In the genomic region with DNA sequence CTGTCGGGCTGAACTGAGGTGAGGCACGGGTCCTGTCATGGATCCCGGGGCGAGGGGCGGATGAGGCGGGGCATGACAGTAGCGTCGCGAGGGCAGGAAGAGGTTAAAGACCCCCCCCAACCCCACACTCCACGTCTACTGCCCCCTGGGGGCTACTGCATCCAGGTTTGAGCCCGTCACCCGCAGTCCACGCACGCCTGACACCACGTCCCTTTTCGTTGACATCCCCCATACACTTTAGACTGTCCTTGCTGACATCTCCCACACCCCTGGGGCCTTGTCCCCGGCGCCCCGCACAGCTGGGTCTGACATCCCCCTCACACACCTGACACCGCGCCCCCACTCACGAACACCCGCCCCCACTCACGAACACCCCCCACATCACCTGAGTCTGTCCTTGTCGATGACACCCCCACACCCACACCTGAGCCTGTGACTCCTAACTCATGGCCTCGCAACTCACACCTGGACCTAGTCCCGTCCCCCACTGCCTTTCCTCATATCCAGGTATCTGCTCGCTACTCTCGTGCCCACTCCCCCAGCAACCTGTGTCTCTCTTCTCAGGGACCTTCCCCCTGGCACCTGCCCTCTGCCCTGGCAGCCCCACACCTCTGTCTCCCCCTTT, we compare ENCODE assay signal across 8 cellular contexts. TPM values are rescaled to one million over a fixed set of nuclear protein-coding genes. Genes with fewer than 3 reads are reported as not detected.
DNase-seq lines count a peak whose midpoint lies in the region; ATAC-seq, FAIRE-seq and TF ChIP-seq lines count a peak whose summit lies in the region.

No MANE protein-coding gene starts in this region.

- H3K27ac ChIP-seq in KOPT-K1 (ENCODE audit: low read depth, low read length, poor library complexity, severe bottlenecking) (peak overlapping the region; percentile 60), HepG2 (ENCODE audit: extremely low read length, insufficient read depth, low read length) (peak overlapping the region; percentile 50)

- WGBS in HepG2 (ENCODE audit: low lambda C conversion rate), result 0% methylated on average over 9 of the region's 29 CpGs

- H3K36me3 ChIP-seq in KOPT-K1 (ENCODE audit: insufficient read depth, low read length) (peaks cover 21% of the 10 kb centered on the region), HepG2 (replicated peaks in 1 of 2; ENCODE audit: control insufficient read depth in 1 of 2, insufficient read depth in 2 of 2, low read length in 2 of 2) (no peaks in the 10 kb centered on the region; a peak in 2 of 5 replicates)

- peaks cover 23% of the 10 kb centered on the region for H3K4me1 Mint-ChIP-seq in type B pancreatic cell (ENCODE audit: unreplicated experiment)

- POLR2A ChIA-PET in HepG2 (lab: Yijun Ruan, JAX), result interaction anchor here (0.9 to 6.5 kb wide), 12 partner anchors 13 to 139 kb away, joined by 3 to 43 read pairs (median 4); a partner anchor contains a TSS

- in situ Hi-C loops in astrocyte of the cerebellum (cut with HindIII; ENCODE audit: low sequenced_read_pairs), result no loop called here
- in situ Hi-C loops in HepG2 (cut with HindIII; ENCODE audit: extremely low pct_ligation_motif_present, low pct_unique_long_range_greater_than_20kb), result no loop called here

- no peak for FAIRE-seq in HepG2 (lab: Jason Lieb, UNC)

- H3K4me1 ChIP-seq in HepG2 (ENCODE audit: insufficient read depth, low read length), result peaks cover 65% of the 10 kb centered on the region

- H3K36me3 Mint-ChIP-seq in type B pancreatic cell, result no peaks in the 10 kb centered on the region

- TF ChIP-seq POLR2A in HepG2 (IDR thresholded peaks at IDR 0.05; ENCODE audit: insufficient read depth in 1 of 2, low read depth in 2 of 2, low read length in 2 of 2), result no peak

- peak overlapping the region; percentile 78 for H3K27ac Mint-ChIP-seq in type B pancreatic cell

- no peaks in the 10 kb centered on the region for H3K9me3 Mint-ChIP-seq in type B pancreatic cell

- no peaks in the 10 kb centered on the region for H3K27me3 Mint-ChIP-seq in type B pancreatic cell

- no peak overlapping the region for H2AFZ ChIP-seq in HepG2 (ENCODE audit: low read length)

- H3K9ac ChIP-seq in HepG2 (ENCODE audit: insufficient read depth, low read depth, low read length), result peak overlapping the region; percentile 67

- peak; percentile 61; the same call in 1 of the 2 replicates for TF ChIP-seq RAD21 in HepG2 (CRISPR knock-in tag; IDR thresholded peaks at IDR 0.05)

- CTCF ChIA-PET in HepG2 (lab: Yijun Ruan, JAX; ENCODE audit: low intra/inter-chr PET ratio, low total read pairs), result interaction anchor here (1.2 kb wide), 1 partner anchor 76 kb away, joined by 4 read pairs; no protein-coding TSS in a partner anchor

- DNase-seq in activated CD4-positive, CD25-positive, alpha-beta regulatory T cell (lab: John Stamatoyannopoulos, UW), result peak in 3 of 4 experiments; percentile 64 to 73 (median 68)
- no peak for DNase-seq in activated CD4-positive, CD25-positive, alpha-beta regulatory T cell treated with anti-CD3 and anti-CD28 coated beads, Interleukin-2, amount 50 U/mL, for 72 hours
- DNase-seq in astrocyte of the cerebellum (ENCODE audit: low read depth) (no peak), HepG2 (ENCODE audit: low spot score) (no peak), type B pancreatic cell (ENCODE audit: extremely low spot score, unreplicated experiment) (no peak), NCI-H226 (no peak), SKM-1 treated with dmso at 0.1 percent for 144 hours (lab: John Stamatoyannopoulos, UW; ENCODE audit: unreplicated experiment) (no peak)

- ATAC-seq in HepG2, result peak; percentile 1; the same call in 2 of the 3 replicates

- peaks cover 10% of the 10 kb centered on the region for H3K79me2 ChIP-seq in HepG2 (ENCODE audit: insufficient read depth, low read length)

- no peaks in the 10 kb centered on the region for H3K27me3 ChIP-seq in HepG2 (ENCODE audit: control insufficient read depth in 1 of 2, insufficient read depth in 2 of 2, low read length in 2 of 2)

- peak overlapping the region; percentile 96 for H3K4me3 Mint-ChIP-seq in type B pancreatic cell

- peak overlapping the region; percentile 75 for H3K4me2 ChIP-seq in HepG2 (ENCODE audit: low read depth, low read length)

- H3K9me3 ChIP-seq in KOPT-K1 (ENCODE audit: insufficient read depth, low read length, poor library complexity, severe bottlenecking) (no peaks in the 10 kb centered on the region), HepG2 (ENCODE audit: low read length) (no peaks in the 10 kb centered on the region)

- no TSS peak for BruUV-seq in HepG2 (replicated peaks; lab: Mats Ljungman, UMichigan)

- TF ChIP-seq CTCF in astrocyte of the cerebellum (IDR thresholded peaks at IDR 0.05; ENCODE audit: low read depth, low read length, missing control alignments) (no peak), HepG2 (CRISPR knock-in tag; IDR thresholded peaks at IDR 0.05) (peak; percentile 68), type B pancreatic cell (conservative IDR thresholded peaks at IDR 0.05) (peak; percentile 59)

- no peaks in the 10 kb centered on the region for H4K20me1 ChIP-seq in HepG2 (ENCODE audit: insufficient read depth, low read length)

- intact Hi-C loops in HepG2 (cut with micrococcal nuclease; ENCODE audit: unreplicated experiment), result loop anchor here (5.0 kb wide), 1 partner anchor 53 kb away; no protein-coding TSS in a partner anchor

- H3K4me3 ChIP-seq in astrocyte of the cerebellum (ENCODE audit: low read depth, low read length), result peak overlapping the region; percentile 71
- H3K4me3 ChIP-seq in HepG2 (replicated peaks in 1 of 3; ENCODE audit: insufficient read depth in 1 of 3, low read depth in 2 of 3, low read length in 3 of 3), result peak overlapping the region; percentile 65 to 89 (median 81)

- TF ChIP-seq EP300 in HepG2 (IDR thresholded peaks at IDR 0.05; ENCODE audit: low read depth in 2 of 2, low read length in 2 of 2) (no peak), HepG2 (CRISPR knock-in tag; IDR thresholded peaks at IDR 0.05; ENCODE audit: borderline replicate concordance) (no peak)

RNA-seq across cellular contexts. Expression of a gene that starts 0.4 kb away (rescaled TPM):
- 13.5 and 18.3 TPM in 2 replicates for total RNA-seq in HepG2 (2016; rRNA removed; fragmentation: Illumina TruSeq; extraction: Trizol)
- total RNA-seq in HepG2 (2016; cell fraction: cytosol; rRNA removed; fragmentation: Illumina TruSeq; extraction: Trizol; ENCODE audit: low read depth), result 7.8 and 11.9 TPM in 2 replicates
- total RNA-seq in HepG2 (2016; cell fraction: insoluble cytoplasmic fraction; rRNA removed; fragmentation: Illumina TruSeq; extraction: Trizol), result 11.8 and 19.3 TPM in 2 replicates
- total RNA-seq in HepG2 (2016; cell fraction: membrane; rRNA removed; fragmentation: Illumina TruSeq; extraction: Trizol), result 17.0 and 18.4 TPM in 2 replicates
- 11.9 and 13.2 TPM in 2 replicates for total RNA-seq in HepG2 (2016; cell fraction: nucleus; rRNA removed; fragmentation: Illumina TruSeq; extraction: Trizol)
- 12.8 and 13.0 TPM in 2 replicates for polyA plus RNA-seq in HepG2 (2011; rRNA removed)
- polyA plus RNA-seq in HepG2 (2011; cell fraction: cytosol; rRNA removed), result 9.1 and 13.2 TPM in 2 replicates
- polyA plus RNA-seq in HepG2 (2011; cell fraction: nucleus; rRNA removed), result 30.2 and 33.7 TPM in 2 replicates
- 8.4 and 11.8 TPM in 2 replicates for polyA plus RNA-seq in HepG2 (2012)
- 6.8 and 7.9 TPM in 2 replicates for polyA plus RNA-seq in HepG2 (2016; cell fraction: cytosol; fragmentation: Illumina TruSeq; extraction: Trizol; ENCODE audit: low read depth)
- 13.4 and 18.3 TPM in 2 replicates for polyA plus RNA-seq in HepG2 (2016; cell fraction: insoluble cytoplasmic fraction; fragmentation: Illumina TruSeq; extraction: Trizol; ENCODE audit: low read depth)
- polyA plus RNA-seq in HepG2 (2016; cell fraction: membrane; fragmentation: Illumina TruSeq; extraction: Trizol; ENCODE audit: low read depth), result 10.4 and 12.8 TPM in 2 replicates
- polyA plus RNA-seq in HepG2 (2016; cell fraction: nucleus; fragmentation: Illumina TruSeq; extraction: Trizol; ENCODE audit: insufficient read depth, low read depth), result 30.3 and 30.4 TPM in 2 replicates
- 2.5 and 24.9 TPM in 2 replicates for polyA minus RNA-seq in HepG2 (2011; rRNA and poly(A)+ RNA removed; ENCODE audit: low replicate concordance)
- polyA minus RNA-seq in HepG2 (2011; cell fraction: cytosol; rRNA and poly(A)+ RNA removed), result 5.7 and 5.9 TPM in 2 replicates
- 7.7 and 8.0 TPM in 2 replicates for polyA minus RNA-seq in HepG2 (2011; cell fraction: nucleus; rRNA and poly(A)+ RNA removed)
- total RNA-seq in type B pancreatic cell (ENCODE audit: low replicate concordance), result 10.0 and 13.4 TPM in 2 replicates

RNA-seq across cellular contexts. Expression of a gene that starts 30.8 kb away (rescaled TPM):
- total RNA-seq in HepG2 (2016; rRNA removed; fragmentation: Illumina TruSeq; extraction: Trizol), result 36.8 and 42.7 TPM in 2 replicates
- 11.2 and 13.0 TPM in 2 replicates for total RNA-seq in HepG2 (2016; cell fraction: cytosol; rRNA removed; fragmentation: Illumina TruSeq; extraction: Trizol; ENCODE audit: low read depth)
- total RNA-seq in HepG2 (2016; cell fraction: insoluble cytoplasmic fraction; rRNA removed; fragmentation: Illumina TruSeq; extraction: Trizol), result 37.7 and 38.3 TPM in 2 replicates
- total RNA-seq in HepG2 (2016; cell fraction: membrane; rRNA removed; fragmentation: Illumina TruSeq; extraction: Trizol), result 20.4 and 23.6 TPM in 2 replicates
- total RNA-seq in HepG2 (2016; cell fraction: nucleus; rRNA removed; fragmentation: Illumina TruSeq; extraction: Trizol), result 17.5 and 23.9 TPM in 2 replicates
- 16.2 and 24.6 TPM in 2 replicates for polyA plus RNA-seq in HepG2 (2011; rRNA removed)
- 16.9 and 25.0 TPM in 2 replicates for polyA plus RNA-seq in HepG2 (2011; cell fraction: cytosol; rRNA removed)
- polyA plus RNA-seq in HepG2 (2011; cell fraction: nucleus; rRNA removed), result 44.8 and 46.0 TPM in 2 replicates
- polyA plus RNA-seq in HepG2 (2012), result 14.8 and 16.9 TPM in 2 replicates
- polyA plus RNA-seq in HepG2 (2016; cell fraction: cytosol; fragmentation: Illumina TruSeq; extraction: Trizol; ENCODE audit: low read depth), result 10.0 and 10.8 TPM in 2 replicates
- polyA plus RNA-seq in HepG2 (2016; cell fraction: insoluble cytoplasmic fraction; fragmentation: Illumina TruSeq; extraction: Trizol; ENCODE audit: low read depth), result 33.4 and 39.5 TPM in 2 replicates
- 14.7 and 16.1 TPM in 2 replicates for polyA plus RNA-seq in HepG2 (2016; cell fraction: membrane; fragmentation: Illumina TruSeq; extraction: Trizol; ENCODE audit: low read depth)
- 37.5 and 39.9 TPM in 2 replicates for polyA plus RNA-seq in HepG2 (2016; cell fraction: nucleus; fragmentation: Illumina TruSeq; extraction: Trizol; ENCODE audit: insufficient read depth, low read depth)
- 71.3 and 80.9 TPM in 2 replicates for polyA minus RNA-seq in HepG2 (2011; rRNA and poly(A)+ RNA removed; ENCODE audit: low replicate concordance)
- polyA minus RNA-seq in HepG2 (2011; cell fraction: cytosol; rRNA and poly(A)+ RNA removed), result 18.4 and 19.4 TPM in 2 replicates
- 14.0 and 15.2 TPM in 2 replicates for polyA minus RNA-seq in HepG2 (2011; cell fraction: nucleus; rRNA and poly(A)+ RNA removed)
- total RNA-seq in type B pancreatic cell (ENCODE audit: low replicate concordance), result 28.2 and 34.6 TPM in 2 replicates

RNA-seq across cellular contexts. Expression of a gene that starts 30.9 kb away (rescaled TPM):
- total RNA-seq in HepG2 (2016; rRNA removed; fragmentation: Illumina TruSeq; extraction: Trizol) (32.3 and 40.6 TPM in 2 replicates), type B pancreatic cell (ENCODE audit: low replicate concordance) (58.6 and 123 TPM in 2 replicates)
- total RNA-seq in HepG2 (2016; cell fraction: cytosol; rRNA removed; fragmentation: Illumina TruSeq; extraction: Trizol; ENCODE audit: low read depth), result 8.1 and 8.7 TPM in 2 replicates
- 29.8 and 39.5 TPM in 2 replicates for total RNA-seq in HepG2 (2016; cell fraction: insoluble cytoplasmic fraction; rRNA removed; fragmentation: Illumina TruSeq; extraction: Trizol)
- 16.1 and 16.4 TPM in 2 replicates for total RNA-seq in HepG2 (2016; cell fraction: membrane; rRNA removed; fragmentation: Illumina TruSeq; extraction: Trizol)
- 43.7 and 52.4 TPM in 2 replicates for total RNA-seq in HepG2 (2016; cell fraction: nucleus; rRNA removed; fragmentation: Illumina TruSeq; extraction: Trizol)
- 57.7 and 63.4 TPM in 2 replicates for polyA plus RNA-seq in HepG2 (2011; rRNA removed)
- polyA plus RNA-seq in HepG2 (2011; cell fraction: cytosol; rRNA removed), result 18.7 and 22.9 TPM in 2 replicates
- 189 and 204 TPM in 2 replicates for polyA plus RNA-seq in HepG2 (2011; cell fraction: nucleus; rRNA removed)
- polyA plus RNA-seq in HepG2 (2012), result 38.0 and 52.7 TPM in 2 replicates
- 3.7 and 4.4 TPM in 2 replicates for polyA plus RNA-seq in HepG2 (2016; cell fraction: cytosol; fragmentation: Illumina TruSeq; extraction: Trizol; ENCODE audit: low read depth)
- 29.6 and 32.8 TPM in 2 replicates for polyA plus RNA-seq in HepG2 (2016; cell fraction: insoluble cytoplasmic fraction; fragmentation: Illumina TruSeq; extraction: Trizol; ENCODE audit: low read depth)
- polyA plus RNA-seq in HepG2 (2016; cell fraction: membrane; fragmentation: Illumina TruSeq; extraction: Trizol; ENCODE audit: low read depth), result 7.8 and 9.8 TPM in 2 replicates
- polyA plus RNA-seq in HepG2 (2016; cell fraction: nucleus; fragmentation: Illumina TruSeq; extraction: Trizol; ENCODE audit: insufficient read depth, low read depth), result 163 and 186 TPM in 2 replicates
- polyA minus RNA-seq in HepG2 (2011; rRNA and poly(A)+ RNA removed; ENCODE audit: low replicate concordance), result 19.2 and 29.3 TPM in 2 replicates
- 10.2 and 13.3 TPM in 2 replicates for polyA minus RNA-seq in HepG2 (2011; cell fraction: cytosol; rRNA and poly(A)+ RNA removed)
- 62.1 and 68.9 TPM in 2 replicates for polyA minus RNA-seq in HepG2 (2011; cell fraction: nucleus; rRNA and poly(A)+ RNA removed)

Comparison
In these comparisons a context has a peak if more than half of its experiments do, and no peak if none do; other contexts are left out.
1. DNase-seq: peak in activated CD4-positive, CD25-positive, alpha-beta regulatory T cell (3 of 4); none in activated CD4-positive, CD25-positive, alpha-beta regulatory T cell treated with anti-CD3 and anti-CD28 coated beads, Interleukin-2, amount 50 U/mL, for 72 hours (single experiment), astrocyte of the cerebellum (single experiment), HepG2 (single experiment), type B pancreatic cell (single experiment), NCI-H226 (single experiment) and SKM-1 treated with dmso at 0.1 percent for 144 hours (single experiment).